In genomic region chr16:67857547-67858233, GRCh38 we compare ENCODE assay signal across 8 cellular contexts. TPM values are rescaled to one million over a fixed set of nuclear protein-coding genes. Genes with fewer than 3 reads are reported as not detected.
A peak's percentile ranks its signal among the peaks of the same experiment; 100 is the strongest.
DNase-seq lines count a peak whose midpoint lies in the region; ATAC-seq, FAIRE-seq and TF ChIP-seq lines count a peak whose summit lies in the region.
"Had no signal": no experiment of that assay in that cellular context is flagged by ENCODE, and none has a peak within 500 bp of the region (broad histone marks: within the 10 kb centered on the region; RNA-seq: fewer than 3 reads in every experiment).

No MANE protein-coding gene starts in this region.

- H3K4me1 ChIP-seq in GM23338 (ENCODE audit: insufficient read depth), result peaks cover 18% of the 10 kb centered on the region

- ATAC-seq in GM23338 (peak; percentile 93), GM19023 (IDR thresholded peaks at IDR 0.05; ENCODE audit: unreplicated experiment) (no peak)
- ATAC-seq in stimulated activated naive CD8-positive, alpha-beta T cell treated with anti-CD3 and anti-CD28 coated beads, Interleukin-15, amount 100 ng/mL, for 72 hours, result peak; percentile 64

- 0 out of 2 replicates have a peak overlapping the region, but pooled peaks have one; percentile 23 for H3K4me2 ChIP-seq in GM23338

- peaks cover 4% of the 10 kb centered on the region for H3K27me3 Mint-ChIP-seq in GM23338 (ENCODE audit: insufficient read depth, low read depth, poor library complexity)
- no peaks in the 10 kb centered on the region for H3K27me3 Mint-ChIP-seq in stimulated activated naive CD8-positive, alpha-beta T cell treated with anti-CD3 and anti-CD28 coated beads, Interleukin-15, amount 100 ng/mL, for 72 hours

- peak; percentile 86 for DNase-seq in GM23338 (ENCODE audit: low spot score)
- peak; percentile 71 for DNase-seq in NCI-H345 treated with DMSO at 0.1 percent for 48 hours (lab: John Stamatoyannopoulos, UW; ENCODE audit: unreplicated experiment)
- DNase-seq in bronchial epithelial cell (ENCODE audit: low read depth), result peak; percentile 99
- peak; percentile 92 for DNase-seq in kidney epithelial cell (ENCODE audit: low read depth)
- DNase-seq in stimulated activated naive CD8-positive, alpha-beta T cell treated with anti-CD3 and anti-CD28 coated beads, Interleukin-15, amount 100 ng/mL, for 72 hours, result no peak
- no peak for DNase-seq in inferior parietal cortex (ENCODE audit: extremely low spot score)

- TF ChIP-seq CTCF in GM23338 (conservative IDR thresholded peaks at IDR 0.05; ENCODE audit: low read depth in 2 of 2), result no peak
- TF ChIP-seq CTCF in bronchial epithelial cell (IDR thresholded peaks at IDR 0.05; ENCODE audit: insufficient read depth, low read length, severe bottlenecking), result no peak
- TF ChIP-seq CTCF in kidney epithelial cell (IDR thresholded peaks at IDR 0.05; ENCODE audit: insufficient read depth, low read length, poor library complexity, severe bottlenecking), result no peak

- no peak overlapping the region for H2AFZ ChIP-seq in GM23338

- H3K27me3 ChIP-seq in GM23338 (ENCODE audit: insufficient read depth) (no peaks in the 10 kb centered on the region), bronchial epithelial cell (ENCODE audit: control insufficient read depth, insufficient read depth, low read length) (no peaks in the 10 kb centered on the region), kidney epithelial cell (ENCODE audit: control insufficient read depth, insufficient read depth, low read length) (no peaks in the 10 kb centered on the region)

- H3K4me3 ChIP-seq in GM23338 (no peak overlapping the region), bronchial epithelial cell (ENCODE audit: low read depth, low read length) (no peak overlapping the region), kidney epithelial cell (ENCODE audit: low read depth, low read length) (no peak overlapping the region)
- H3K4me3 ChIP-seq: SK-N-MC had no signal

- H3K36me3 ChIP-seq in GM23338 (ENCODE audit: insufficient read depth) (0 out of 2 replicates have a peak, but pooled peaks cover 2% of the 10 kb centered on the region), bronchial epithelial cell (ENCODE audit: control insufficient read depth, insufficient read depth, low read length) (peaks cover 6% of the 10 kb centered on the region), kidney epithelial cell (ENCODE audit: control insufficient read depth, insufficient read depth, low read length) (peaks cover 3% of the 10 kb centered on the region)

- peak overlapping the region; percentile 69; the same call in 1 of the 2 replicates for H3K27ac Mint-ChIP-seq in GM23338
- H3K27ac Mint-ChIP-seq in stimulated activated naive CD8-positive, alpha-beta T cell treated with anti-CD3 and anti-CD28 coated beads, Interleukin-15, amount 100 ng/mL, for 72 hours, result peak overlapping the region in 1 of 2 donors; percentile 59

- peaks cover 100% of the 10 kb centered on the region for H3K79me2 ChIP-seq in GM23338 (replicated peaks; ENCODE audit: insufficient read depth)

- H3K36me3 Mint-ChIP-seq in GM23338 (ENCODE audit: low read depth), result peaks cover 33% of the 10 kb centered on the region

- H3F3A ChIP-seq in GM23338 (replicated peaks; ENCODE audit: low read depth), result no peaks in the 10 kb centered on the region; the same call in 1 of the 2 replicates

- peaks cover 36% of the 10 kb centered on the region for H3K4me1 Mint-ChIP-seq in GM23338
- H3K4me1 Mint-ChIP-seq in stimulated activated naive CD8-positive, alpha-beta T cell treated with anti-CD3 and anti-CD28 coated beads, Interleukin-15, amount 100 ng/mL, for 72 hours, result peaks cover 39% of the 10 kb centered on the region

- peaks cover 73% of the 10 kb centered on the region for H4K20me1 ChIP-seq in GM23338 (replicated peaks; ENCODE audit: insufficient read depth)

- H3K9me3 Mint-ChIP-seq in GM23338, result no peaks in the 10 kb centered on the region
- H3K9me3 Mint-ChIP-seq in stimulated activated naive CD8-positive, alpha-beta T cell treated with anti-CD3 and anti-CD28 coated beads, Interleukin-15, amount 100 ng/mL, for 72 hours, result no peaks in the 10 kb centered on the region

- FAIRE-seq in bronchial epithelial cell (lab: Jason Lieb, UNC), result no peak

- H3K27ac ChIP-seq in GM23338 (ENCODE audit: low read depth), result peak overlapping the region; percentile 75; the same call in 1 of the 2 replicates
- H3K27ac ChIP-seq: SK-N-MC had no signal

- H3K4me3 Mint-ChIP-seq in GM23338, result peak overlapping the region; percentile 18; the same call in 2 of the 3 replicates
- no peak overlapping the region for H3K4me3 Mint-ChIP-seq in stimulated activated naive CD8-positive, alpha-beta T cell treated with anti-CD3 and anti-CD28 coated beads, Interleukin-15, amount 100 ng/mL, for 72 hours

- H3K9me2 ChIP-seq in GM23338 (ENCODE audit: insufficient read depth), result no peaks in the 10 kb centered on the region

TF ChIP-seq in GM23338, 12 proteins besides CTCF, POLR2A, EP300 and RAD21 (continues in another document):
- TF ChIP-seq NANOG (IDR thresholded peaks at IDR 0.05; ENCODE audit: borderline replicate concordance), result no peak
- TF ChIP-seq POLR2AphosphoS5 (IDR thresholded peaks at IDR 0.05; ENCODE audit: low read depth), result no peak
- TF ChIP-seq CREB1 (CRISPR knock-in tag; IDR thresholded peaks at IDR 0.05; ENCODE audit: low read depth), result no peak
- no peak for TF ChIP-seq STAT1 (IDR thresholded peaks at IDR 0.05; ENCODE audit: unreplicated experiment)

RNA-seq across cellular contexts. Expression of gene CENPT, which starts 10.2 kb away (rescaled TPM):
- 31.8 and 55.4 TPM in 2 replicates for total RNA-seq in GM23338 (2014; rRNA removed; shearing (Covaris generic))
- polyA plus RNA-seq in GM23338 (2016; fragmentation: Nextera tagmentation; extraction: Ambion mirVana), result 59.2 and 63.8 TPM in 2 replicates
- 10.3 and 10.9 TPM in 2 replicates for total RNA-seq in bronchial epithelial cell
- 30.3 and 45.5 TPM in 2 replicates for total RNA-seq in kidney epithelial cell

RNA-seq across cellular contexts. Expression of gene NUTF2, which starts 11.0 kb away (rescaled TPM):
- 158 and 321 TPM in 2 replicates for total RNA-seq in GM23338 (2014; rRNA removed; shearing (Covaris generic))
- 373 and 391 TPM in 2 replicates for polyA plus RNA-seq in GM23338 (2016; fragmentation: Nextera tagmentation; extraction: Ambion mirVana)
- total RNA-seq in bronchial epithelial cell, result 42.6 and 98.6 TPM in 2 replicates
- total RNA-seq in kidney epithelial cell, result 156 and 287 TPM in 2 replicates

RNA-seq across cellular contexts. Expression of gene EDC4, which starts 15.2 kb away (rescaled TPM):
- 74.2 and 98.5 TPM in 2 replicates for total RNA-seq in GM23338 (2014; rRNA removed; shearing (Covaris generic))
- 34.8 and 39.6 TPM in 2 replicates for polyA plus RNA-seq in GM23338 (2016; fragmentation: Nextera tagmentation; extraction: Ambion mirVana)
- total RNA-seq in bronchial epithelial cell (26.9 and 35.6 TPM in 2 replicates), kidney epithelial cell (48.4 and 60.5 TPM in 2 replicates)

RNA-seq across cellular contexts. Expression of gene THAP11, which starts 15.6 kb away (rescaled TPM):
- 102 and 115 TPM in 2 replicates for total RNA-seq in GM23338 (2014; rRNA removed; shearing (Covaris generic))
- 37.3 and 39.5 TPM in 2 replicates for polyA plus RNA-seq in GM23338 (2016; fragmentation: Nextera tagmentation; extraction: Ambion mirVana)
- total RNA-seq in bronchial epithelial cell (22.1 and 34.2 TPM in 2 replicates), kidney epithelial cell (38.3 and 44.0 TPM in 2 replicates)

RNA-seq across cellular contexts. Expression of gene NRN1L, which starts 27.0 kb away (rescaled TPM):
- 13.8 and 14.0 TPM in 2 replicates for total RNA-seq in GM23338 (2014; rRNA removed; shearing (Covaris generic))
- 26.1 and 33.8 TPM in 2 replicates for polyA plus RNA-seq in GM23338 (2016; fragmentation: Nextera tagmentation; extraction: Ambion mirVana)
- not detected in 2 replicates for total RNA-seq in bronchial epithelial cell
- total RNA-seq in kidney epithelial cell, result 1.1 and 2.9 TPM in 2 replicates

Comparison
In these comparisons a context has a peak if more than half of its experiments do, and no peak if none do; other contexts are left out.
1. DNase-seq: peak in GM23338 (single experiment), NCI-H345 treated with DMSO at 0.1 percent for 48 hours (single experiment), bronchial epithelial cell (single experiment) and kidney epithelial cell (single experiment); none in stimulated activated naive CD8-positive, alpha-beta T cell treated with anti-CD3 and anti-CD28 coated beads, Interleukin-15, amount 100 ng/mL, for 72 hours (0 of 2) and inferior parietal cortex (single experiment).